22 cellular contexts compared by ENCODE assay signal in genomic region chr7:114649689-114650088, GRCh38.
"Had no signal": no experiment of that assay in that cellular context is flagged by ENCODE, and none has a peak within 500 bp of the region (broad histone marks: within the 10 kb centered on the region; RNA-seq: fewer than 3 reads in every experiment).

No MANE protein-coding gene starts in this region.

- H3K9me3 ChIP-seq: adrenal gland, Peyer's patch, SJCRH30, SK-N-SH had no signal

- H3K4me1 ChIP-seq: adrenal gland, Peyer's patch, SJCRH30 had no signal

- H3K4me3 ChIP-seq: adrenal gland, Peyer's patch, SJCRH30 had no signal

- DNase-seq: activated CD4-positive, alpha-beta T cell treated with anti-CD3 and anti-CD28 coated beads for 4 hours; activated CD4-positive, alpha-beta T cell treated with anti-CD3 and anti-CD28 coated beads, Interleukin-2, amount 50 U/mL, for 4 hours; activated CD8-positive, alpha-beta memory T cell treated with anti-CD3 and anti-CD28 coated beads, Interleukin-2, amount 50 U/mL, for 48 hours; activated CD8-positive, alpha-beta T cell treated with anti-CD3 and anti-CD28 coated beads, Interleukin-2, amount 10 ng/mL, durations not matched to agents 7 days and 5 days; activated naive CD4-positive, alpha-beta T cell treated with anti-CD3 and anti-CD28 coated beads, Interleukin-2, amount 50 U/mL, for 16 hours; activated naive CD8-positive, alpha-beta T cell treated with anti-CD3 and anti-CD28 coated beads, Interleukin-2, amount 10 ng/mL, durations not matched to agents 7 days and 5 days; activated T-cell treated with anti-CD3 and anti-CD28 coated beads, Interleukin-2, amount 50 U/mL, for 1 hour; adrenal gland; anterior cingulate cortex; cerebellar nuclear complex; KG1; NCI-H1048; NCI-H1436 treated with DMSO at 0.1 percent for 48 hours; NCI-H2107; NCI-H446; NCI-H524; Peyer's patch; Right ventricle myocardium superior; SJCRH30; SK-N-SH had no signal

- H3K36me3 ChIP-seq: adrenal gland, Peyer's patch had no signal

- ATAC-seq: activated CD4-positive, CD25-positive, alpha-beta regulatory T cell treated with anti-CD3 and anti-CD28 coated beads, Interleukin-2, amount 50 U/mL, for 24 hours; activated CD8-positive, alpha-beta T cell treated with anti-CD3 and anti-CD28 coated beads, Interleukin-2, amount 10 ng/mL, durations not matched to agents 7 days and 5 days had no signal

- H3K4me2 ChIP-seq: SK-N-SH had no signal

- H3K27me3 ChIP-seq: adrenal gland, Peyer's patch, SJCRH30 had no signal

- H3K9ac ChIP-seq: SK-N-SH had no signal

- H3K27ac ChIP-seq: adrenal gland, Peyer's patch, RWPE1, SJCRH30 had no signal
